Comparison of ENCODE assay signal across 13 cellular contexts in genomic region chr4:140137654-140138053, GRCh38. TPM values are rescaled to one million over a fixed set of nuclear protein-coding genes. Genes with fewer than 3 reads are reported as not detected.
DNase-seq lines count a peak whose midpoint lies in the region; ATAC-seq and TF ChIP-seq lines count a peak whose summit lies in the region.
"Had no signal": no experiment of that assay in that cellular context is flagged by ENCODE, and none has a peak within 500 bp of the region (broad histone marks: within the 10 kb centered on the region; RNA-seq: fewer than 3 reads in every experiment).

No MANE protein-coding gene starts in this region.

- H3K4me3 ChIP-seq in AG10803 (ENCODE audit: low read length), result no peak overlapping the region
- H3K4me3 ChIP-seq in HUES64 (ENCODE audit: low read length), result no peak overlapping the region
- H3K4me3 ChIP-seq in choroid plexus epithelial cell (ENCODE audit: low read depth, low read length), result no peak overlapping the region
- no peak overlapping the region for H3K4me3 ChIP-seq in mesendoderm (ENCODE audit: low read length)
- H3K4me3 ChIP-seq in heart right ventricle, result no peak overlapping the region
- H3K4me3 ChIP-seq: coronary artery had no signal

- H3K4me1 ChIP-seq in HUES64 (ENCODE audit: insufficient read depth, low read length) (peaks cover 53% of the 10 kb centered on the region), mesendoderm (ENCODE audit: control insufficient read depth, low read depth, low read length) (peaks cover 4% of the 10 kb centered on the region), heart right ventricle (peaks cover 0 to 26% (median 16%) of the 10 kb centered on the region in 9 donors)

- 20% methylated on average over 3 of the region's 4 CpGs for WGBS in HUES64
- no CpG with 5 or more reads among the region's 4 CpGs for WGBS in mesendoderm (ENCODE audit: extremely low coverage, insufficient coverage, low lambda C conversion rate)
- WGBS in heart right ventricle, 2 donors, result 72 to 76% methylated on average over 4 of the region's 4 CpGs

- H3K9me3 ChIP-seq in HUES64 (ENCODE audit: insufficient read depth, low read depth, low read length), result no peaks in the 10 kb centered on the region
- H3K9me3 ChIP-seq in heart right ventricle, result no peaks in the 10 kb centered on the region

- no peak overlapping the region for H2BK120ac ChIP-seq in mesendoderm (ENCODE audit: low read depth, low read length)

- H3K4me2 ChIP-seq in mesendoderm (ENCODE audit: low read length), result no peak overlapping the region

- DNase-seq in AG10803 (ENCODE audit: low read depth) (peak; percentile 2), choroid plexus epithelial cell (ENCODE audit: low read depth) (peak; percentile 47), mesendoderm (peak; percentile 78), heart right ventricle (no peak), OCI-M2 (lab: John Stamatoyannopoulos, UW; ENCODE audit: unreplicated experiment) (no peak)
- DNase-seq: activated CD4-positive, alpha-beta T cell treated with anti-CD3 and anti-CD28 coated beads, Interleukin-2, amount 10 ng/mL, durations not matched to agents 24 days and 14 days; DND-41; NCI-H2081 treated with DMSO at 0.1 percent for 48 hours; stimulated activated CD4-positive, alpha-beta T cell treated with anti-CD3 and anti-CD28 coated beads, Interleukin-1b, Interleukin-23, amount 100 ng/mL, for 48 hours had no signal

- no peak overlapping the region for H2BK15ac ChIP-seq in mesendoderm (replicated peaks; ENCODE audit: low read depth)

- H3K18ac ChIP-seq in mesendoderm (ENCODE audit: low read length), result no peak overlapping the region

- H3K27ac ChIP-seq in HUES64 (ENCODE audit: low read depth, low read length) (peak overlapping the region; percentile 46; the same call in 1 of the 2 replicates), mesendoderm (ENCODE audit: low read depth, low read length) (peak overlapping the region; percentile 22), heart right ventricle (no peak overlapping the region)
- H3K27ac ChIP-seq: coronary artery had no signal

- H3K27me3 ChIP-seq in HUES64 (ENCODE audit: insufficient read depth, low read length), result no peaks in the 10 kb centered on the region
- no peaks in the 10 kb centered on the region for H3K27me3 ChIP-seq in mesendoderm (ENCODE audit: insufficient read depth, low read length, poor library complexity)
- H3K27me3 ChIP-seq in heart right ventricle, result no peaks in the 10 kb centered on the region

- TF ChIP-seq CTCF in AG10803 (conservative IDR thresholded peaks at IDR 0.05; ENCODE audit: low read length) (no peak), choroid plexus epithelial cell (conservative IDR thresholded peaks at IDR 0.05; ENCODE audit: low read depth, low read length) (no peak), heart right ventricle (IDR thresholded peaks at IDR 0.05) (no peak)

- no peak overlapping the region for H2AK5ac ChIP-seq in mesendoderm (ENCODE audit: low read length)

- H4K8ac ChIP-seq in mesendoderm (ENCODE audit: low read depth, low read length), result no peak overlapping the region

- intact Hi-C loops in heart right ventricle (cut with DNase I), result loop anchor here in 1 of 10 donors (5.0 kb wide), 1 partner anchor 35 kb away; no protein-coding TSS in a partner anchor

- H4K5ac ChIP-seq in mesendoderm (ENCODE audit: low read length), result no peak overlapping the region

- ATAC-seq in heart right ventricle, result no peak
- ATAC-seq in GM18873 (IDR thresholded peaks at IDR 0.05; ENCODE audit: low FRiP score, unreplicated experiment), result no peak
- no peak for ATAC-seq in GM19397 (IDR thresholded peaks at IDR 0.05; ENCODE audit: unreplicated experiment)

- peaks cover 10% of the 10 kb centered on the region for H3K79me2 ChIP-seq in mesendoderm (ENCODE audit: control insufficient read depth, insufficient read depth, low read length)

- H3K79me1 ChIP-seq in mesendoderm (ENCODE audit: low read length), result peaks cover 4% of the 10 kb centered on the region

- no peak overlapping the region for H2BK5ac ChIP-seq in mesendoderm (ENCODE audit: low read length)

- no peak overlapping the region for H3K4ac ChIP-seq in mesendoderm (ENCODE audit: low read depth, low read length)

- H3K23ac ChIP-seq in mesendoderm (ENCODE audit: low read length), result no peak overlapping the region

- H3K9ac ChIP-seq in HUES64 (ENCODE audit: low read depth, low read length) (no peak overlapping the region), mesendoderm (ENCODE audit: low read length) (no peak overlapping the region)

- H3K56ac ChIP-seq in mesendoderm (ENCODE audit: low read length), result no peak overlapping the region

- H3K36me3 ChIP-seq in HUES64 (ENCODE audit: insufficient read depth, low read length) (no peaks in the 10 kb centered on the region), mesendoderm (ENCODE audit: control insufficient read depth, insufficient read depth, low read length) (no peaks in the 10 kb centered on the region), heart right ventricle (no peaks in the 10 kb centered on the region)

RNA-seq across cellular contexts. Expression of gene MAML3, which starts 16.3 kb away (rescaled TPM):
- polyA plus RNA-seq in HUES64 (2013, experiment 1 of 2), result 4.9 TPM
- polyA plus RNA-seq in HUES64 (2013, experiment 2 of 2), result 8.5 TPM
- polyA plus RNA-seq in mesendoderm (2013, experiment 1 of 2), result 19.2 TPM
- polyA plus RNA-seq in mesendoderm (2013, experiment 2 of 2), result 19.6 TPM
- total RNA-seq in heart right ventricle, result 1 to 10 TPM; 1.3 to 4.6 (median 2.8) TPM
- 1 to 10 TPM; 1.1 to 1.2 TPM for polyA plus RNA-seq in heart right ventricle

Comparison
In these comparisons a context has a peak if more than half of its experiments do, and no peak if none do; other contexts are left out.
1. DNase-seq: peak in AG10803 (single experiment), choroid plexus epithelial cell (single experiment) and mesendoderm (single experiment); none in heart right ventricle (0 of 2) and OCI-M2 (single experiment).
2. H3K27ac ChIP-seq: peak in HUES64 (single experiment) and mesendoderm (single experiment); none in heart right ventricle (0 of 10).